ENCODE assay signal across 24 cellular contexts in the genomic region with DNA sequence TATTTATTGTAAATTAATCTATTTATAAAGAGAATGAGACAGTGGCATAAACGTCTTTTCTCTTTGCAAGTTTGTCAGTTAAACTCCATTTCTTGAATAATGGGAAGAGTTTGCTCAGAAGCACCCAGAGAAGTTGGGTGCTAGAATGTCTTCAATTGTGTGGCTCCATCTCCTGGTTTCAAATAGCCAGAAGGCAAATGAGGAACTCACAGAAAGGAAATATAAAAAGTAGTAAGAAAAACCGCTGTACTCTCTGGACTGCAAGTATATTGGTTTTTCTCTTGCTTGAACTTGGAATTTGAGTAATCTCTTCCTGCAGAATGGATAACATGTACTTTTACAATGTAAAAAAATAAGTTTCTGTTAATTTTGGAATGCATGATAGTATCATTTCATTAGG.
"Had no signal": no experiment of that assay in that cellular context is flagged by ENCODE, and none has a peak within 500 bp of the region (broad histone marks: within the 10 kb centered on the region; RNA-seq: fewer than 3 reads in every experiment).

No MANE protein-coding gene starts in this region.

- H3K36me3 Mint-ChIP-seq: activated naive CD4-positive, alpha-beta T cell treated with anti-CD3 and anti-CD28 coated beads, Interleukin-2, amount 10 ng/mL, durations not matched to agents 7 days and 5 days; brain; memory B cell; naive thymus-derived CD4-positive, alpha-beta T cell had no signal

- H3K4me1 Mint-ChIP-seq: activated naive CD4-positive, alpha-beta T cell treated with anti-CD3 and anti-CD28 coated beads, Interleukin-2, amount 10 ng/mL, durations not matched to agents 7 days and 5 days; activated naive CD8-positive, alpha-beta T cell treated with anti-CD3 and anti-CD28 coated beads, Interleukin-2, amount 50 U/mL, for 24 hours; brain; memory B cell; naive thymus-derived CD4-positive, alpha-beta T cell; stimulated activated naive CD8-positive, alpha-beta T cell treated with anti-CD3 and anti-CD28 coated beads, Interleukin-15, amount 100 ng/mL, for 72 hours had no signal

- H3K4me3 Mint-ChIP-seq: activated naive CD4-positive, alpha-beta T cell treated with anti-CD3 and anti-CD28 coated beads, Interleukin-2, amount 10 ng/mL, durations not matched to agents 7 days and 5 days; activated naive CD8-positive, alpha-beta T cell treated with anti-CD3 and anti-CD28 coated beads, Interleukin-2, amount 50 U/mL, for 24 hours; brain; memory B cell; naive thymus-derived CD4-positive, alpha-beta T cell; stimulated activated naive CD8-positive, alpha-beta T cell treated with anti-CD3 and anti-CD28 coated beads, Interleukin-15, amount 100 ng/mL, for 72 hours had no signal

- DNase-seq: activated CD8-positive, alpha-beta memory T cell treated with anti-CD3 and anti-CD28 coated beads for 24 hours; activated CD8-positive, alpha-beta memory T cell treated with anti-CD3 and anti-CD28 coated beads, Interleukin-2, amount 50 U/mL, for 48 hours; activated effector memory CD4-positive, alpha-beta T cell treated with Interleukin-2 at 50 U/mL for 16 hours; activated naive CD4-positive, alpha-beta T cell treated with anti-CD3 and anti-CD28 coated beads, Interleukin-2, amount 10 ng/mL, durations not matched to agents 7 days and 5 days; activated naive CD8-positive, alpha-beta T cell treated with anti-CD3 and anti-CD28 coated beads, Interleukin-2, amount 50 U/mL, for 24 hours; activated T-cell treated with anti-CD3 and anti-CD28 coated beads, Interleukin-2, amount 50 U/mL, for 48 hours; anterior cingulate cortex; caudate nucleus; dorsolateral prefrontal cortex; foreskin fibroblast; naive thymus-derived CD4-positive, alpha-beta T cell; ovary; right lobe of liver; small intestine; stimulated activated CD4-positive, alpha-beta T cell treated with anti-CD3 and anti-CD28 coated beads, Interleukin-15, amount 100 ng/mL, for 24 hours; stimulated activated CD4-positive, alpha-beta T cell treated with anti-CD3 and anti-CD28 coated beads, Interleukin-2, amount 100 ng/mL, for 48 hours; stimulated activated naive CD8-positive, alpha-beta T cell treated with anti-CD3 and anti-CD28 coated beads, Interleukin-15, amount 100 ng/mL, for 72 hours; transverse colon; uterus had no signal

- H3K36me3 ChIP-seq: ovary, right lobe of liver, suprapubic skin, transverse colon, uterus had no signal

- H3K9me3 ChIP-seq: ovary, right lobe of liver, suprapubic skin, transverse colon, uterus had no signal

- H3K4me1 ChIP-seq: right lobe of liver, suprapubic skin, transverse colon, uterus had no signal

- H3K27ac Mint-ChIP-seq: activated naive CD4-positive, alpha-beta T cell treated with anti-CD3 and anti-CD28 coated beads, Interleukin-2, amount 10 ng/mL, durations not matched to agents 7 days and 5 days; activated naive CD8-positive, alpha-beta T cell treated with anti-CD3 and anti-CD28 coated beads, Interleukin-2, amount 50 U/mL, for 24 hours; brain; memory B cell; naive thymus-derived CD4-positive, alpha-beta T cell; stimulated activated naive CD8-positive, alpha-beta T cell treated with anti-CD3 and anti-CD28 coated beads, Interleukin-15, amount 100 ng/mL, for 72 hours had no signal

- H3K27ac ChIP-seq: dorsolateral prefrontal cortex, epithelial cell of prostate, ovary, right lobe of liver, suprapubic skin, transverse colon, uterus had no signal

- H3K9me3 Mint-ChIP-seq: activated naive CD4-positive, alpha-beta T cell treated with anti-CD3 and anti-CD28 coated beads, Interleukin-2, amount 10 ng/mL, durations not matched to agents 7 days and 5 days; activated naive CD8-positive, alpha-beta T cell treated with anti-CD3 and anti-CD28 coated beads, Interleukin-2, amount 50 U/mL, for 24 hours; brain; naive thymus-derived CD4-positive, alpha-beta T cell; stimulated activated naive CD8-positive, alpha-beta T cell treated with anti-CD3 and anti-CD28 coated beads, Interleukin-15, amount 100 ng/mL, for 72 hours had no signal

- FAIRE-seq: colon, small intestine had no signal

- H3K27me3 Mint-ChIP-seq: activated naive CD4-positive, alpha-beta T cell treated with anti-CD3 and anti-CD28 coated beads, Interleukin-2, amount 10 ng/mL, durations not matched to agents 7 days and 5 days; activated naive CD8-positive, alpha-beta T cell treated with anti-CD3 and anti-CD28 coated beads, Interleukin-2, amount 50 U/mL, for 24 hours; brain; memory B cell; naive thymus-derived CD4-positive, alpha-beta T cell; stimulated activated naive CD8-positive, alpha-beta T cell treated with anti-CD3 and anti-CD28 coated beads, Interleukin-15, amount 100 ng/mL, for 72 hours had no signal

- H3K27me3 ChIP-seq: dorsolateral prefrontal cortex, ovary, right lobe of liver, suprapubic skin, transverse colon, uterus had no signal

- H3K4me3 ChIP-seq: dorsolateral prefrontal cortex, ovary, right lobe of liver, suprapubic skin, transverse colon, uterus had no signal
